ENCODE assay signal across 1 cellular context in genomic region chr11:10796191-10796590, GRCh38.
TF ChIP-seq lines count a peak whose summit lies in the region.

No MANE protein-coding gene starts in this region.

TF ChIP-seq in endothelial cell of umbilical vein, 7 proteins besides CTCF, POLR2A, EP300 and RAD21:
- TF ChIP-seq GATA2 (IDR thresholded peaks at IDR 0.05; ENCODE audit: insufficient read depth, insufficient read length, low read depth, low read length) (no peak), JUN (IDR thresholded peaks at IDR 0.05; ENCODE audit: borderline replicate concordance, insufficient read depth, insufficient read length, low read depth) (no peak), EZH2 (IDR thresholded peaks at IDR 0.05; ENCODE audit: borderline replicate concordance, low read depth, low read length, severe bottlenecking) (no peak), FOS (IDR thresholded peaks at IDR 0.05; ENCODE audit: borderline replicate concordance, insufficient read depth, low read length) (no peak), POLR2AphosphoS5 (IDR thresholded peaks at IDR 0.05; ENCODE audit: insufficient read depth, low read depth, low read length) (peak; percentile 32)
- TF ChIP-seq, protein P1, sequence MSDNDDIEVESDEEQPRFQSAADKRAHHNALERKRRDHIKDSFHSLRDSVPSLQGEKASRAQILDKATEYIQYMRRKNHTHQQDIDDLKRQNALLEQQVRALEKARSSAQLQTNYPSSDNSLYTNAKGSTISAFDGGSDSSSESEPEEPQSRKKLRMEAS (IDR thresholded peaks at IDR 0.05; ENCODE audit: insufficient read depth, insufficient read length) = no peak
